12 cellular contexts compared by ENCODE assay signal in genomic region chr15:70604671-70605070, GRCh38.
A peak's percentile ranks its signal among the peaks of the same experiment; 100 is the strongest.
DNase-seq lines count a peak whose midpoint lies in the region; ATAC-seq, FAIRE-seq and TF ChIP-seq lines count a peak whose summit lies in the region.
"Had no signal": no experiment of that assay in that cellular context is flagged by ENCODE, and none has a peak within 500 bp of the region (broad histone marks: within the 10 kb centered on the region; RNA-seq: fewer than 3 reads in every experiment).

No MANE protein-coding gene starts in this region.

- H3K27ac ChIP-seq in esophagus muscularis mucosa (replicated peaks in 1 of 4) (peak overlapping the region; percentile 7 to 54 (median 21)), ovary (peak overlapping the region in 1 of 2 donors; percentile 59), kidney (ENCODE audit: low read depth in 2 of 2, low read length in 2 of 2) (no peak overlapping the region)

- H3K4me3 ChIP-seq in esophagus muscularis mucosa (no peak overlapping the region), ovary (no peak overlapping the region), kidney (ENCODE audit: low read length in 2 of 2) (no peak overlapping the region)

- no peak overlapping the region for H3K4me3 Mint-ChIP-seq in T-helper 2 cell treated with Interferon-gamma antibody and Interleukin-4, amounts not matched to agents 5 μg/mL and 100 μg/mL, for 36 hours
- H3K4me3 Mint-ChIP-seq in activated naive CD8-positive, alpha-beta T cell treated with anti-CD3 and anti-CD28 coated beads, Interleukin-2, amount 50 U/mL, for 24 hours = no peak overlapping the region
- H3K4me3 Mint-ChIP-seq: CD8-positive, alpha-beta memory T cell had no signal

- peaks cover 3% of the 10 kb centered on the region for H3K9me3 Mint-ChIP-seq in T-helper 2 cell treated with Interferon-gamma antibody and Interleukin-4, amounts not matched to agents 5 μg/mL and 100 μg/mL, for 36 hours
- H3K9me3 Mint-ChIP-seq in activated naive CD8-positive, alpha-beta T cell treated with anti-CD3 and anti-CD28 coated beads, Interleukin-2, amount 50 U/mL, for 24 hours = peaks cover 4% of the 10 kb centered on the region

- H3K27me3 ChIP-seq in esophagus muscularis mucosa (no peaks in the 10 kb centered on the region), ovary (no peaks in the 10 kb centered on the region)

- TF ChIP-seq POLR2A in esophagus muscularis mucosa (IDR thresholded peaks at IDR 0.05; ENCODE audit: low read depth) (no peak), ovary (IDR thresholded peaks at IDR 0.05) (no peak)

- peaks cover 19 to 24% (median 22%) of the 10 kb centered on the region in 4 donors for H3K4me1 ChIP-seq in esophagus muscularis mucosa
- H3K4me1 ChIP-seq in ovary (ENCODE audit: insufficient read depth) = peaks cover 16% of the 10 kb centered on the region
- peaks cover 0 to 8% of the 10 kb centered on the region in 2 donors for H3K4me1 ChIP-seq in kidney (ENCODE audit: control insufficient read depth in 1 of 2, insufficient read depth in 1 of 2, low read depth in 1 of 2, low read length in 2 of 2)

- peaks cover 0 to 6% (median 0%) of the 10 kb centered on the region in 4 donors for H3K9me3 ChIP-seq in esophagus muscularis mucosa
- no peaks in the 10 kb centered on the region for H3K9me3 ChIP-seq in ovary
- H3K9me3 ChIP-seq in kidney (ENCODE audit: control insufficient read depth in 1 of 2, low read length in 2 of 2) = peaks cover 0 to 5% of the 10 kb centered on the region in 2 donors

- intact Hi-C loops in esophagus muscularis mucosa (cut with DNase I) (no loop called here), ovary (cut with DNase I) (no loop called here), kidney (cut with DNase I) (no loop called here)

- no peak overlapping the region for H3K27ac Mint-ChIP-seq in T-helper 2 cell treated with Interferon-gamma antibody and Interleukin-4, amounts not matched to agents 5 μg/mL and 100 μg/mL, for 36 hours
- H3K27ac Mint-ChIP-seq in activated naive CD8-positive, alpha-beta T cell treated with anti-CD3 and anti-CD28 coated beads, Interleukin-2, amount 50 U/mL, for 24 hours = no peak overlapping the region
- H3K27ac Mint-ChIP-seq: CD8-positive, alpha-beta memory T cell had no signal

- H3K36me3 ChIP-seq in esophagus muscularis mucosa = no peaks in the 10 kb centered on the region
- no peaks in the 10 kb centered on the region for H3K36me3 ChIP-seq in ovary
- no peaks in the 10 kb centered on the region for H3K36me3 ChIP-seq in kidney (ENCODE audit: control insufficient read depth in 1 of 2, insufficient read depth in 2 of 2, low read length in 2 of 2)

- H3K9ac ChIP-seq in kidney (ENCODE audit: low read length in 2 of 2) = no peak overlapping the region

- WGBS in esophagus muscularis mucosa = 44% methylated on average over 14 of the region's 15 CpGs
- WGBS in ovary, 3 donors = 20 to 23% (median 23%) methylated on average over 15 of the region's 15 CpGs

- peaks cover 20% of the 10 kb centered on the region for H3K27me3 Mint-ChIP-seq in T-helper 2 cell treated with Interferon-gamma antibody and Interleukin-4, amounts not matched to agents 5 μg/mL and 100 μg/mL, for 36 hours (ENCODE audit: low read depth)
- no peaks in the 10 kb centered on the region for H3K27me3 Mint-ChIP-seq in activated naive CD8-positive, alpha-beta T cell treated with anti-CD3 and anti-CD28 coated beads, Interleukin-2, amount 50 U/mL, for 24 hours

- no peak for ATAC-seq in activated naive CD8-positive, alpha-beta T cell treated with anti-CD3 and anti-CD28 coated beads, Interleukin-2, amount 50 U/mL, for 24 hours
- ATAC-seq in GM21717 (IDR thresholded peaks at IDR 0.05; ENCODE audit: unreplicated experiment) = no peak

- DNase-seq in Daoy (ENCODE audit: low read depth) (peak; percentile 64), RPMI7951 (ENCODE audit: low read depth) (peak; percentile 43), esophagus muscularis mucosa (ENCODE audit: extremely low spot score) (peak; percentile 80), ovary (peak; percentile 30 to 68 (median 41)), kidney (no peak)
- DNase-seq in T-helper 2 cell treated with Interferon-gamma antibody and Interleukin-4, amounts not matched to agents 5 μg/mL and 100 μg/mL, for 36 hours (ENCODE audit: low spot score) = no peak
- no peak for DNase-seq in activated naive CD8-positive, alpha-beta T cell treated with anti-CD3 and anti-CD28 coated beads, Interleukin-2, amount 50 U/mL, for 24 hours
- DNase-seq: activated CD4-positive, CD25-positive, alpha-beta regulatory T cell treated with anti-CD3 and anti-CD28 coated beads, Interleukin-2, amount 50 U/mL, for 72 hours; activated effector memory CD4-positive, alpha-beta T cell treated with Interleukin-2 at 50 U/mL for 16 hours; CD8-positive, alpha-beta memory T cell; occipital lobe had no signal

- FAIRE-seq in kidney (lab: Jason Lieb, UNC) = no peak

- TF ChIP-seq EP300 in esophagus muscularis mucosa (IDR thresholded peaks at IDR 0.05) (no peak), ovary (IDR thresholded peaks at IDR 0.05) (no peak)

- TF ChIP-seq CTCF in esophagus muscularis mucosa (IDR thresholded peaks at IDR 0.05) (no peak), ovary (IDR thresholded peaks at IDR 0.05) (no peak), kidney (IDR thresholded peaks at IDR 0.05; ENCODE audit: borderline replicate concordance, extremely low read depth, insufficient read depth) (no peak)

- no peaks in the 10 kb centered on the region for H3K36me3 Mint-ChIP-seq in T-helper 2 cell treated with Interferon-gamma antibody and Interleukin-4, amounts not matched to agents 5 μg/mL and 100 μg/mL, for 36 hours (ENCODE audit: low read depth)
- no peaks in the 10 kb centered on the region for H3K36me3 Mint-ChIP-seq in activated naive CD8-positive, alpha-beta T cell treated with anti-CD3 and anti-CD28 coated beads, Interleukin-2, amount 50 U/mL, for 24 hours (ENCODE audit: low read depth)

- no peaks in the 10 kb centered on the region for H3K4me1 Mint-ChIP-seq in T-helper 2 cell treated with Interferon-gamma antibody and Interleukin-4, amounts not matched to agents 5 μg/mL and 100 μg/mL, for 36 hours (ENCODE audit: low read depth)
- H3K4me1 Mint-ChIP-seq in activated naive CD8-positive, alpha-beta T cell treated with anti-CD3 and anti-CD28 coated beads, Interleukin-2, amount 50 U/mL, for 24 hours = no peaks in the 10 kb centered on the region
- H3K4me1 Mint-ChIP-seq: CD8-positive, alpha-beta memory T cell had no signal

Comparison
In these comparisons a context has a peak if more than half of its experiments do, and no peak if none do; other contexts are left out.
1. DNase-seq: peak in Daoy (single experiment), RPMI7951 (single experiment), esophagus muscularis mucosa (single experiment) and ovary (5 of 5); none in T-helper 2 cell treated with Interferon-gamma antibody and Interleukin-4, amounts not matched to agents 5 μg/mL and 100 μg/mL, for 36 hours (single experiment), kidney (single experiment) and activated naive CD8-positive, alpha-beta T cell treated with anti-CD3 and anti-CD28 coated beads, Interleukin-2, amount 50 U/mL, for 24 hours (single experiment).
2. H3K27ac ChIP-seq: peak in esophagus muscularis mucosa (4 of 4); none in kidney (0 of 2).